In the genomic region with DNA sequence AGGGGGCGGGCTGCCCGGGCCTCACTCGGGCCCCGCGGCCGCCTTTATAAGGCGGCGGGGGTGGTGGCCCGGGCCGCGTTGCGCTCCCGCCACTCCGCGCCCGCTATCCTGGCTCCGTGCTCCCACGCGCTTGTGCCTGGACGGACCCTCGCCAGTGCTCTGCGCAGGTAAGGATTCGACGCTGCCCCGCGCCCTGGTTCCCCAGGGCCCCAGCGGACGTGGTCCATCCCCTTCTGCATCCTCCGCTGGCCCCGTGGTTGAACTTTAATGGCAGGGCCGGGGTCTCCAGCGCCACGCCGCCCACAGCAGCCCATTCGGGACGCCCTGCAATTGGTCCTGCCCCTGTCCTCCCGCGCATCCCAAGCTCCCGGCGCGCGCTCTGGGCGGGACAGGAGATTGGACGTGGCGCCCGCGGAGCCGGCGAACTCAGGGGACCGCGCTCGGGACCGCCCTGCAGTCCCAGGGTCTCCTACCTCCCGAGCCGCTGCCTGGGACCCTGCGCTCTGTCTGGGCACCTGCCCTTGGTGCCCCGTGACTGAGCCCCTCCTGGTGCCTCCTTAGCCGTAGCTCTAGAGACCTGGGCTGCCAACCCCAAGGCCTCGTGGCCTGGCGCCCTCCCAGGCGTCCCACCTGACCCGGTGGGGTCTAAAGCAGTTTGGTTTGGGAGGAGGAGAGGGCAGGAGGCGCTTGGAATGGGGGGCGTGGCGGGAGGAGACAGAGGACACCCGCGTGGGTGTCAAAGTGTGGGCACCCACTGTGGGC, we compare ENCODE assay signal across 8 cellular contexts. TPM values are rescaled to one million over a fixed set of nuclear protein-coding genes. Genes with fewer than 3 reads are reported as not detected.
A peak's percentile ranks its signal among the peaks of the same experiment; 100 is the strongest.
DNase-seq lines count a peak whose midpoint lies in the region; ATAC-seq and TF ChIP-seq lines count a peak whose summit lies in the region.

A gene (plus strand): TSS at position 73 of the 762 bp plus-strand sequence. CDS start 44,659 bp downstream, outside the sequence.

- peak within 1 kb of the TSS; percentile 83 for H3K4me3 ChIP-seq in iPS-18a (ENCODE audit: low read length)

- H3K4me3 Mint-ChIP-seq in activated naive CD8-positive, alpha-beta T cell treated with anti-CD3 and anti-CD28 coated beads, Interleukin-2, amount 50 U/mL, for 24 hours: peak within 1 kb of the TSS; percentile 65

- H3K27ac Mint-ChIP-seq in activated naive CD8-positive, alpha-beta T cell treated with anti-CD3 and anti-CD28 coated beads, Interleukin-2, amount 50 U/mL, for 24 hours: peak within 1 kb of the TSS; percentile 20

- intact Hi-C loops in sciatic nerve (cut with DNase I): loop anchor here (5.0 kb wide), 1 partner anchor 148 kb away; no protein-coding TSS in a partner anchor

- peaks cover 21% of the 10 kb centered on the region for H3K4me1 ChIP-seq in iPS-18a (ENCODE audit: control insufficient read depth, low read depth, low read length)

- no peaks in the 10 kb centered on the region for H3K9me3 Mint-ChIP-seq in activated naive CD8-positive, alpha-beta T cell treated with anti-CD3 and anti-CD28 coated beads, Interleukin-2, amount 50 U/mL, for 24 hours

- no peaks in the 10 kb centered on the region for H3K36me3 Mint-ChIP-seq in activated naive CD8-positive, alpha-beta T cell treated with anti-CD3 and anti-CD28 coated beads, Interleukin-2, amount 50 U/mL, for 24 hours (ENCODE audit: low read depth)

- peak within 1 kb of the TSS; percentile 56 for H3K27ac ChIP-seq in iPS-18a (ENCODE audit: low read length)

- CTCF ChIA-PET in HEK293T (lab: Yijun Ruan, JAX): no interaction called here

- peak; percentile 12 for ATAC-seq in activated naive CD8-positive, alpha-beta T cell treated with anti-CD3 and anti-CD28 coated beads, Interleukin-2, amount 50 U/mL, for 24 hours
- ATAC-seq in sciatic nerve (no peak), GM19463 (IDR thresholded peaks at IDR 0.05; ENCODE audit: unreplicated experiment) (no peak), GM18861 (IDR thresholded peaks at IDR 0.05; ENCODE audit: unreplicated experiment) (no peak)

- H3K9ac ChIP-seq in iPS-18a (ENCODE audit: low read length): peak within 1 kb of the TSS; percentile 70

- H3K9me3 ChIP-seq in iPS-18a (ENCODE audit: control insufficient read depth, low read depth, low read length): no peaks in the 10 kb centered on the region

- peaks cover 15% of the 10 kb centered on the region for H3K27me3 ChIP-seq in iPS-18a (ENCODE audit: control insufficient read depth, insufficient read depth, low read length)

- peaks cover 52% of the 10 kb centered on the region for H3K27me3 Mint-ChIP-seq in activated naive CD8-positive, alpha-beta T cell treated with anti-CD3 and anti-CD28 coated beads, Interleukin-2, amount 50 U/mL, for 24 hours

- POLR2A ChIA-PET in HEK293T (lab: Yijun Ruan, JAX): no interaction called here

- peaks cover 4% of the 10 kb centered on the region for H3K36me3 ChIP-seq in iPS-18a (ENCODE audit: control insufficient read depth, low read depth, low read length)

- no peak for DNase-seq in HEK293T (ENCODE audit: extremely low spot score)
- DNase-seq in activated naive CD8-positive, alpha-beta T cell treated with anti-CD3 and anti-CD28 coated beads, Interleukin-2, amount 50 U/mL, for 24 hours: no peak
- no peak for DNase-seq in sciatic nerve (ENCODE audit: low spot score)
- DNase-seq in stimulated activated CD4-positive, alpha-beta T cell treated with anti-CD3 and anti-CD28 coated beads, Interleukin-2, amount 100 ng/mL, for 24 hours: no peak
- DNase-seq in GDM1 (lab: John Stamatoyannopoulos, UW): no peak

- H3K4me1 Mint-ChIP-seq in activated naive CD8-positive, alpha-beta T cell treated with anti-CD3 and anti-CD28 coated beads, Interleukin-2, amount 50 U/mL, for 24 hours: peaks cover 4% of the 10 kb centered on the region

TF ChIP-seq in HEK293T, 16 proteins besides CTCF, POLR2A, EP300 and RAD21:
- TF ChIP-seq ARNT (IDR thresholded peaks at IDR 0.05) (no peak), HDGF (IDR thresholded peaks at IDR 0.05; ENCODE audit: borderline replicate concordance) (no peak), SP1 (IDR thresholded peaks at IDR 0.05) (no peak), FOXM1 (IDR thresholded peaks at IDR 0.05; ENCODE audit: borderline replicate concordance) (no peak), ELF4 (IDR thresholded peaks at IDR 0.05) (no peak), FOXA1 (IDR thresholded peaks at IDR 0.05) (no peak), L3MBTL2 (conservative IDR thresholded peaks at IDR 0.05) (peak; percentile 59)

RNA-seq across cellular contexts. Expression of the gene that starts here (rescaled TPM):
- total RNA-seq in sciatic nerve: 14.6 TPM
